1 cellular context compared by ENCODE assay signal in genomic region chr17:76671912-76672262, GRCh38.
TF ChIP-seq lines count a peak whose summit lies in the region.

No MANE protein-coding gene starts in this region.

TF ChIP-seq in K562, 482 proteins besides CTCF, POLR2A, EP300 and RAD21 (continued from another document and continues in another):
- TF ChIP-seq SRSF3 (IDR thresholded peaks at IDR 0.05; ENCODE audit: insufficient read depth, low read length) (no peak), ZNF766 (CRISPR knock-in tag; conservative IDR thresholded peaks at IDR 0.05) (no peak), PHF8 (IDR thresholded peaks at IDR 0.05; ENCODE audit: borderline replicate concordance, low read length) (peak; percentile 53), CBX8 (IDR thresholded peaks at IDR 0.05; ENCODE audit: borderline replicate concordance, extremely low read depth, low read depth, low read length, poor library complexity, severe bottlenecking) (no peak), POLR2H (tag; IDR thresholded peaks at IDR 0.05; ENCODE audit: low read depth) (peak; percentile 88), ZNF24 (IDR thresholded peaks at IDR 0.05) (no peak), ZNF277 (CRISPR knock-in tag; IDR thresholded peaks at IDR 0.05; ENCODE audit: borderline replicate concordance) (no peak), ZNF584 (CRISPR knock-in tag; IDR thresholded peaks at IDR 0.05; ENCODE audit: low read depth) (no peak), GTF3C2 (IDR thresholded peaks at IDR 0.05; ENCODE audit: borderline replicate concordance, extremely low read depth, insufficient read length) (no peak), ZBTB40 (IDR thresholded peaks at IDR 0.05) (no peak), ZBTB40 (CRISPR knock-in tag; IDR thresholded peaks at IDR 0.05) (no peak), TAF9B (IDR thresholded peaks at IDR 0.05; ENCODE audit: partially characterized antibody) (peak; percentile 26), ZNF644 (tag; IDR thresholded peaks at IDR 0.05; ENCODE audit: low read depth) (no peak), SMC3 (conservative IDR thresholded peaks at IDR 0.05; ENCODE audit: insufficient read depth, low read depth, low read length) (no peak), PKNOX1 (IDR thresholded peaks at IDR 0.05) (no peak), FIP1L1 (IDR thresholded peaks at IDR 0.05; ENCODE audit: low read depth, low read length, poor library complexity, severe bottlenecking) (no peak), RREB1 (CRISPR knock-in tag; IDR thresholded peaks at IDR 0.05) (no peak), ETV5 (CRISPR knock-in tag; IDR thresholded peaks at IDR 0.05; ENCODE audit: low read depth) (no peak; the same call in 1 of the 2 replicates), POLR3A (IDR thresholded peaks at IDR 0.05; ENCODE audit: borderline replicate concordance, extremely low read depth, insufficient read depth, insufficient read length) (no peak), SETDB1 (IDR thresholded peaks at IDR 0.05; ENCODE audit: low read length) (no peak), POLR2G (IDR thresholded peaks at IDR 0.05; ENCODE audit: low read depth, low read length) (no peak), EHMT2 (IDR thresholded peaks at IDR 0.05) (no peak), FOXP1 (CRISPR knock-in tag; IDR thresholded peaks at IDR 0.05) (no peak), CBX1 (IDR thresholded peaks at IDR 0.05; ENCODE audit: low read depth) (no peak), ZBTB17 (CRISPR knock-in tag; IDR thresholded peaks at IDR 0.05) (no peak), NCOA1 (IDR thresholded peaks at IDR 0.05; ENCODE audit: low read depth) (no peak), SMARCE1 (IDR thresholded peaks at IDR 0.05) (no peak), ZBTB9 (CRISPR knock-in tag; IDR thresholded peaks at IDR 0.05) (no peak), ATF1 (CRISPR knock-in tag; IDR thresholded peaks at IDR 0.05) (no peak), ATF1 (tag; IDR thresholded peaks at IDR 0.05) (peak; percentile 30), POLR2AphosphoS2 (IDR thresholded peaks at IDR 0.05; ENCODE audit: low read length) (no peak), U2AF1 (optimal IDR thresholded peaks at IDR 0.05; ENCODE audit: low read depth, low read length) (no peak), ZNF445 (CRISPR knock-in tag; IDR thresholded peaks at IDR 0.05; ENCODE audit: low read depth) (no peak), TEAD4 (IDR thresholded peaks at IDR 0.05; ENCODE audit: low read length) (no peak), TEAD4 (CRISPR knock-in tag; IDR thresholded peaks at IDR 0.05; ENCODE audit: borderline replicate concordance) (no peak), CHD4 (IDR thresholded peaks at IDR 0.05; ENCODE audit: insufficient read depth, insufficient replicate concordance, low read depth, low read length, poor library complexity, severe bottlenecking) (no peak), CREB3 (tag; conservative IDR thresholded peaks at IDR 0.05; ENCODE audit: low read depth) (no peak), RBM14 (IDR thresholded peaks at IDR 0.05; ENCODE audit: borderline replicate concordance, insufficient read depth, low read depth, low read length) (no peak), MCM3 (IDR thresholded peaks at IDR 0.05) (no peak)
